ENCODE assay signal across 13 cellular contexts in the genomic region with DNA sequence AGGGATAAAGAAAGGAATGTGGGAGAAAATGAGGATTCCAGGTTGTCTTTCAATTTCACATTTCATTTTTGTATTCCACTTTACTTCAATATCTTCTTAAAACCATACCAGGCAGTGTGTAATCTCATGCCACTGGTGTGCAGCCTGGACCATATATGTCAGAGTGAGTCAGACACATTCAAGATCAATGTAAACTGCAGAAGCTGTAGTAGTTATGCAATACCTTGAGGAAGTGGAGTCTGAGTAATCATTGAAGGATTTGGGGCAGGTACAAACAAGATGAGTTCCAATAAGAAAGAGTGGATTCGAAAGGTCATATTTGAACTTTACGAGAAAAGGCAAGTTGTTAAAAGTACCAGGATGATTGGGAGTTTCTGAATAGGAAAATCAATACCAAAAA. TPM values are rescaled to one million over a fixed set of nuclear protein-coding genes. Genes with fewer than 3 reads are reported as not detected.
DNase-seq lines count a peak whose midpoint lies in the region; ATAC-seq and TF ChIP-seq lines count a peak whose summit lies in the region.
"Had no signal": no experiment of that assay in that cellular context is flagged by ENCODE, and none has a peak within 500 bp of the region (broad histone marks: within the 10 kb centered on the region; RNA-seq: fewer than 3 reads in every experiment).

No MANE protein-coding gene starts in this region.

- TF ChIP-seq EP300 in Ishikawa (IDR thresholded peaks at IDR 0.05; ENCODE audit: borderline replicate concordance): no peak

- TF ChIP-seq CTCF in AG10803 (conservative IDR thresholded peaks at IDR 0.05; ENCODE audit: low read length) (no peak), astrocyte of the spinal cord (IDR thresholded peaks at IDR 0.05; ENCODE audit: low read depth, low read length) (no peak), left lung (IDR thresholded peaks at IDR 0.05) (no peak)

- TF ChIP-seq RAD21 in Ishikawa (IDR thresholded peaks at IDR 0.05; ENCODE audit: low read depth): no peak

- ATAC-seq in left lung: peak; percentile 94
- ATAC-seq in GM19397 (IDR thresholded peaks at IDR 0.05; ENCODE audit: unreplicated experiment): no peak
- no peak for ATAC-seq in Right ventricle myocardium inferior
- ATAC-seq: activated T-cell treated with anti-CD3 and anti-CD28 coated beads, Interleukin-2, amount 50 U/mL, for 4 hours had no signal

- H3K27me3 ChIP-seq in left lung: no peaks in the 10 kb centered on the region

- no peaks in the 10 kb centered on the region for H3K9me3 ChIP-seq in left lung

- in situ Hi-C loops in astrocyte of the spinal cord (cut with HindIII; ENCODE audit: low sequenced_read_pairs): no loop called here

- no peaks in the 10 kb centered on the region for H3K4me1 ChIP-seq in left lung

- DNase-seq in AG10803 (ENCODE audit: low read depth) (peak; percentile 64), astrocyte of the spinal cord (ENCODE audit: low read depth, low spot score) (peak; percentile 61), left lung (no peak), hippocampal formation (lab: John Stamatoyannopoulos, UW) (no peak), Right ventricle myocardium inferior (ENCODE audit: missing footprints) (no peak), DMS153 treated with DMSO at 0.1 percent for 48 hours (lab: John Stamatoyannopoulos, UW; ENCODE audit: unreplicated experiment) (no peak)
- DNase-seq: activated CD4-positive, CD25-positive, alpha-beta regulatory T cell treated with anti-CD3 and anti-CD28 coated beads, Interleukin-2, amount 50 U/mL, for 72 hours; activated T-cell treated with anti-CD3 and anti-CD28 coated beads, Interleukin-2, amount 50 U/mL, for 4 hours; NCI-H1048; NCI-H446 had no signal

- H3K27ac ChIP-seq in left lung: no peak overlapping the region
- H3K27ac ChIP-seq: C4-2B had no signal

- intact Hi-C loops in left lung (cut with DNase I) (no loop called here), Right ventricle myocardium inferior (cut with DNase I) (no loop called here)

- H3K36me3 ChIP-seq in left lung: no peaks in the 10 kb centered on the region

- H3K4me3 ChIP-seq in AG10803 (ENCODE audit: low read length) (no peak overlapping the region), astrocyte of the spinal cord (ENCODE audit: low read depth, low read length) (no peak overlapping the region), left lung (no peak overlapping the region)

TF ChIP-seq in Ishikawa, 13 proteins besides CTCF, POLR2A, EP300 and RAD21:
- peak; percentile 42; the same call in 1 of the 2 replicates for TF ChIP-seq CEBPB (IDR thresholded peaks at IDR 0.05)
- TF ChIP-seq EGR1 (IDR thresholded peaks at IDR 0.05): no peak
- TF ChIP-seq, protein P1, sequence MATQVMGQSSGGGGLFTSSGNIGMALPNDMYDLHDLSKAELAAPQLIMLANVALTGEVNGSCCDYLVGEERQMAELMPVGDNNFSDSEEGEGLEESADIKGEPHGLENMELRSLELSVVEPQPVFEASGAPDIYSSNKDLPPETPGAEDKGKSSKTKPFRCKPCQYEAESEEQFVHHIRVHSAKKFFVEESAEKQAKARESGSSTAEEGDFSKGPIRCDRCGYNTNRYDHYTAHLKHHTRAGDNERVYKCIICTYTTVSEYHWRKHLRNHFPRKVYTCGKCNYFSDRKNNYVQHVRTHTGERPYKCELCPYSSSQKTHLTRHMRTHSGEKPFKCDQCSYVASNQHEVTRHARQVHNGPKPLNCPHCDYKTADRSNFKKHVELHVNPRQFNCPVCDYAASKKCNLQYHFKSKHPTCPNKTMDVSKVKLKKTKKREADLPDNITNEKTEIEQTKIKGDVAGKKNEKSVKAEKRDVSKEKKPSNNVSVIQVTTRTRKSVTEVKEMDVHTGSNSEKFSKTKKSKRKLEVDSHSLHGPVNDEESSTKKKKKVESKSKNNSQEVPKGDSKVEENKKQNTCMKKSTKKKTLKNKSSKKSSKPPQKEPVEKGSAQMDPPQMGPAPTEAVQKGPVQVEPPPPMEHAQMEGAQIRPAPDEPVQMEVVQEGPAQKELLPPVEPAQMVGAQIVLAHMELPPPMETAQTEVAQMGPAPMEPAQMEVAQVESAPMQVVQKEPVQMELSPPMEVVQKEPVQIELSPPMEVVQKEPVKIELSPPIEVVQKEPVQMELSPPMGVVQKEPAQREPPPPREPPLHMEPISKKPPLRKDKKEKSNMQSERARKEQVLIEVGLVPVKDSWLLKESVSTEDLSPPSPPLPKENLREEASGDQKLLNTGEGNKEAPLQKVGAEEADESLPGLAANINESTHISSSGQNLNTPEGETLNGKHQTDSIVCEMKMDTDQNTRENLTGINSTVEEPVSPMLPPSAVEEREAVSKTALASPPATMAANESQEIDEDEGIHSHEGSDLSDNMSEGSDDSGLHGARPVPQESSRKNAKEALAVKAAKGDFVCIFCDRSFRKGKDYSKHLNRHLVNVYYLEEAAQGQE (IDR thresholded peaks at IDR 0.05; ENCODE audit: low read depth): no peak

RNA-seq across cellular contexts. Expression of a gene that starts 14.1 kb away (rescaled TPM):
- total RNA-seq in left lung: not detected
- total RNA-seq in Right ventricle myocardium inferior: not detected
- total RNA-seq: activated T-cell treated with anti-CD3 and anti-CD28 coated beads, Interleukin-2, amount 50 U/mL, for 4 hours had no signal

RNA-seq across cellular contexts. Expression of a gene that starts 14.2 kb away (rescaled TPM):
- not detected for total RNA-seq in left lung
- not detected for total RNA-seq in Right ventricle myocardium inferior
- total RNA-seq: activated T-cell treated with anti-CD3 and anti-CD28 coated beads, Interleukin-2, amount 50 U/mL, for 4 hours had no signal

Comparison
In these comparisons a context has a peak if more than half of its experiments do, and no peak if none do; other contexts are left out.
1. DNase-seq: peak in AG10803 (single experiment) and astrocyte of the spinal cord (single experiment); none in left lung (0 of 2), hippocampal formation (0 of 2), Right ventricle myocardium inferior (single experiment) and DMS153 treated with DMSO at 0.1 percent for 48 hours (single experiment).